ENCODE assay signal across 8 cellular contexts in genomic region chr7:28298870-28299484, GRCh38.
A peak's percentile ranks its signal among the peaks of the same experiment; 100 is the strongest.
DNase-seq lines count a peak whose midpoint lies in the region; ATAC-seq, FAIRE-seq and TF ChIP-seq lines count a peak whose summit lies in the region.

No MANE protein-coding gene starts in this region.

- no peaks in the 10 kb centered on the region for H3K36me3 Mint-ChIP-seq in stimulated activated memory B cell treated with anti-CD40 and anti-IgM and Interleukin-4, amounts not matched to agents 10 μg/mL and 1 μg/mL and 100 μg/mL, for 72 hours

- H3K4me1 Mint-ChIP-seq in stimulated activated memory B cell treated with anti-CD40 and anti-IgM and Interleukin-4, amounts not matched to agents 10 μg/mL and 1 μg/mL and 100 μg/mL, for 72 hours = peaks cover 9% of the 10 kb centered on the region

- H3K9me3 ChIP-seq in adrenal gland (replicated peaks in 1 of 3) (no peaks in the 10 kb centered on the region), small intestine (ENCODE audit: control insufficient read depth, low read depth) (no peaks in the 10 kb centered on the region)

- H3K27me3 ChIP-seq in adrenal gland = no peaks in the 10 kb centered on the region
- H3K27me3 ChIP-seq in small intestine (ENCODE audit: control insufficient read depth in 2 of 2, insufficient read depth in 2 of 2, low read length in 2 of 2) = no peaks in the 10 kb centered on the region

- no peak for TF ChIP-seq POLR2A in adrenal gland (IDR thresholded peaks at IDR 0.05)

- no peak overlapping the region for H3K27ac Mint-ChIP-seq in stimulated activated memory B cell treated with anti-CD40 and anti-IgM and Interleukin-4, amounts not matched to agents 10 μg/mL and 1 μg/mL and 100 μg/mL, for 72 hours

- H3K36me3 ChIP-seq in adrenal gland (replicated peaks in 1 of 2) (no peaks in the 10 kb centered on the region), small intestine (ENCODE audit: control insufficient read depth in 2 of 2, insufficient read depth in 2 of 2, low read length in 2 of 2) (no peaks in the 10 kb centered on the region)

- ATAC-seq in left ventricle myocardium superior (peak; percentile 84), GM18498 (IDR thresholded peaks at IDR 0.05; ENCODE audit: unreplicated experiment) (no peak)
- no peak for ATAC-seq in stimulated activated memory B cell treated with anti-CD40 and anti-IgM and Interleukin-4, amounts not matched to agents 10 μg/mL and 1 μg/mL and 100 μg/mL, for 72 hours

- peak; percentile 76 for DNase-seq in Daoy (ENCODE audit: low read depth)
- peak; percentile 39 for DNase-seq in NCI-H1694 treated with DMSO at 0.1 percent for 48 hours (lab: John Stamatoyannopoulos, UW)
- DNase-seq in adrenal gland = peak; percentile 21 to 78 (median 50)
- DNase-seq in left ventricle myocardium superior = no peak
- peak; percentile 15 for DNase-seq in small intestine
- DNase-seq in activated CD4-positive, CD25-positive, alpha-beta regulatory T cell treated with anti-CD3 and anti-CD28 coated beads, Interleukin-2, amount 50 U/mL, for 72 hours = no peak

- no peak overlapping the region for H3K27ac ChIP-seq in adrenal gland
- H3K27ac ChIP-seq in small intestine (ENCODE audit: low read depth in 1 of 2, low read length in 1 of 2) = no peak overlapping the region

- intact Hi-C loops in adrenal gland (cut with DNase I) = loop anchor here in 1 of 2 donors (5.0 kb wide), 1 partner anchor 553 kb away; no protein-coding TSS in a partner anchor
- intact Hi-C loops in left ventricle myocardium superior (cut with micrococcal nuclease) = loop anchor here (10.0 kb wide), 1 partner anchor 556 kb away; no protein-coding TSS in a partner anchor

- H3K4me3 ChIP-seq in adrenal gland (no peak overlapping the region), small intestine (ENCODE audit: low read depth in 1 of 2, low read length in 2 of 2) (no peak overlapping the region)

- no peaks in the 10 kb centered on the region for H3K9me3 Mint-ChIP-seq in stimulated activated memory B cell treated with anti-CD40 and anti-IgM and Interleukin-4, amounts not matched to agents 10 μg/mL and 1 μg/mL and 100 μg/mL, for 72 hours

- WGBS in adrenal gland, 4 donors = 22 to 42% (median 31%) methylated on average over 7 of the region's 7 CpGs
- whole genome bisulfite sequencing in small intestine, 3 donors = 21 to 40% (median 33%) methylated on average over 7 of the region's 7 CpGs

- H3K4me1 ChIP-seq in adrenal gland (replicated peaks in 1 of 2) = peaks cover 0 to 9% of the 10 kb centered on the region in 2 donors
- no peaks in the 10 kb centered on the region for H3K4me1 ChIP-seq in small intestine (ENCODE audit: control insufficient read depth in 2 of 2, insufficient read depth in 1 of 2, low read depth in 1 of 2, low read length in 1 of 2)

- FAIRE-seq in small intestine (lab: Jason Lieb, UNC) = no peak

- peak; percentile 30 to 61 (median 48) for TF ChIP-seq CTCF in adrenal gland (IDR thresholded peaks at IDR 0.05)

- no peaks in the 10 kb centered on the region for H3K27me3 Mint-ChIP-seq in stimulated activated memory B cell treated with anti-CD40 and anti-IgM and Interleukin-4, amounts not matched to agents 10 μg/mL and 1 μg/mL and 100 μg/mL, for 72 hours

- no peak overlapping the region for H3K4me3 Mint-ChIP-seq in stimulated activated memory B cell treated with anti-CD40 and anti-IgM and Interleukin-4, amounts not matched to agents 10 μg/mL and 1 μg/mL and 100 μg/mL, for 72 hours

Comparison
In these comparisons a context has a peak if more than half of its experiments do, and no peak if none do; other contexts are left out.
1. DNase-seq: peak in Daoy (single experiment), NCI-H1694 treated with DMSO at 0.1 percent for 48 hours (single experiment), adrenal gland (7 of 7) and small intestine (single experiment); none in left ventricle myocardium superior (single experiment) and activated CD4-positive, CD25-positive, alpha-beta regulatory T cell treated with anti-CD3 and anti-CD28 coated beads, Interleukin-2, amount 50 U/mL, for 72 hours (single experiment).